In the genomic region with DNA sequence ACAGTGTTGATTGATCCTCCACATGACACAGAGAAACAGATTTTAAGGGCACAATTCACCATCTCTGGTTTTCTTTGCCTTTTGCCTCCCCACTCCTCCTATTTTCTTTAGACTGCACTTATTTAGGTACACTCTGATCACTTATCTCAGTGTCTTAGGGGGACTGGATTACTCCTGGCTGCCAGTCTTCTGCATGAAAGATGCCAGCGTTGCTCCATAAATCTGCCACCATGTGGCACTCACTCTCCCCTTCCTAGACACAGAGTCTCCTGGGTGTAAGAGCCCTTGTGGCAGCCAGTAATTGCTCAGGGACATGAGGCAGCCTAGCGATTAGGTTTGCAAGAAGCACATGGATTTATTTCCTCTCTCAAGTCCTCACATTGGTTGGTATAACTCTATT, we compare ENCODE assay signal across 1 cellular context.
TF ChIP-seq lines count a peak whose summit lies in the region.

No MANE protein-coding gene starts in this region.

TF ChIP-seq in WTC11, 78 proteins besides CTCF, POLR2A, EP300 and RAD21 (continued from another document):
- TF ChIP-seq, protein P1, sequence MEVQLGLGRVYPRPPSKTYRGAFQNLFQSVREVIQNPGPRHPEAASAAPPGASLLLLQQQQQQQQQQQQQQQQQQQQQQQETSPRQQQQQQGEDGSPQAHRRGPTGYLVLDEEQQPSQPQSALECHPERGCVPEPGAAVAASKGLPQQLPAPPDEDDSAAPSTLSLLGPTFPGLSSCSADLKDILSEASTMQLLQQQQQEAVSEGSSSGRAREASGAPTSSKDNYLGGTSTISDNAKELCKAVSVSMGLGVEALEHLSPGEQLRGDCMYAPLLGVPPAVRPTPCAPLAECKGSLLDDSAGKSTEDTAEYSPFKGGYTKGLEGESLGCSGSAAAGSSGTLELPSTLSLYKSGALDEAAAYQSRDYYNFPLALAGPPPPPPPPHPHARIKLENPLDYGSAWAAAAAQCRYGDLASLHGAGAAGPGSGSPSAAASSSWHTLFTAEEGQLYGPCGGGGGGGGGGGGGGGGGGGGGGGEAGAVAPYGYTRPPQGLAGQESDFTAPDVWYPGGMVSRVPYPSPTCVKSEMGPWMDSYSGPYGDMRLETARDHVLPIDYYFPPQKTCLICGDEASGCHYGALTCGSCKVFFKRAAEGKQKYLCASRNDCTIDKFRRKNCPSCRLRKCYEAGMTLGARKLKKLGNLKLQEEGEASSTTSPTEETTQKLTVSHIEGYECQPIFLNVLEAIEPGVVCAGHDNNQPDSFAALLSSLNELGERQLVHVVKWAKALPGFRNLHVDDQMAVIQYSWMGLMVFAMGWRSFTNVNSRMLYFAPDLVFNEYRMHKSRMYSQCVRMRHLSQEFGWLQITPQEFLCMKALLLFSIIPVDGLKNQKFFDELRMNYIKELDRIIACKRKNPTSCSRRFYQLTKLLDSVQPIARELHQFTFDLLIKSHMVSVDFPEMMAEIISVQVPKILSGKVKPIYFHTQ (CRISPR knock-in tag; IDR thresholded peaks at IDR 0.05), result no peak
- TF ChIP-seq, protein P2, sequence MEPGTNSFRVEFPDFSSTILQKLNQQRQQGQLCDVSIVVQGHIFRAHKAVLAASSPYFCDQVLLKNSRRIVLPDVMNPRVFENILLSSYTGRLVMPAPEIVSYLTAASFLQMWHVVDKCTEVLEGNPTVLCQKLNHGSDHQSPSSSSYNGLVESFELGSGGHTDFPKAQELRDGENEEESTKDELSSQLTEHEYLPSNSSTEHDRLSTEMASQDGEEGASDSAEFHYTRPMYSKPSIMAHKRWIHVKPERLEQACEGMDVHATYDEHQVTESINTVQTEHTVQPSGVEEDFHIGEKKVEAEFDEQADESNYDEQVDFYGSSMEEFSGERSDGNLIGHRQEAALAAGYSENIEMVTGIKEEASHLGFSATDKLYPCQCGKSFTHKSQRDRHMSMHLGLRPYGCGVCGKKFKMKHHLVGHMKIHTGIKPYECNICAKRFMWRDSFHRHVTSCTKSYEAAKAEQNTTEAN (CRISPR knock-in tag; IDR thresholded peaks at IDR 0.05), result no peak
